ENCODE assay signal across 31 cellular contexts in genomic region chr13:36360863-36361262, GRCh38.
"Had no signal": no experiment of that assay in that cellular context is flagged by ENCODE, and none has a peak within 500 bp of the region (broad histone marks: within the 10 kb centered on the region; RNA-seq: fewer than 3 reads in every experiment).

No MANE protein-coding gene starts in this region.

- H3K9me3 ChIP-seq: esophagus muscularis mucosa had no signal

- FAIRE-seq: astrocyte, bronchial epithelial cell, colon, frontal cortex had no signal

- DNase-seq: activated CD4-positive, alpha-beta memory T cell treated with anti-CD3 and anti-CD28 coated beads, Interleukin-2, amount 10 ng/mL, durations not matched to agents 7 days and 5 days; activated CD4-positive, alpha-beta T cell treated with anti-CD3 and anti-CD28 coated beads for 36 hours; activated CD4-positive, alpha-beta T cell treated with anti-CD3 and anti-CD28 coated beads, Interleukin-2, amount 10 ng/mL, durations not matched to agents 7 days and 5 days; activated CD4-positive, alpha-beta T cell treated with anti-CD3 and anti-CD28 coated beads, Interleukin-2, amount 50 U/mL, for 4 hours; activated CD4-positive, CD25-positive, alpha-beta regulatory T cell; activated CD4-positive, CD25-positive, alpha-beta regulatory T cell treated with anti-CD3 and anti-CD28 coated beads, Interleukin-2, amount 50 U/mL, for 72 hours; activated CD8-positive, alpha-beta memory T cell treated with anti-CD3 and anti-CD28 coated beads, Interleukin-2, amount 50 U/mL, for 48 hours; activated gamma-delta T cell; activated naive CD4-positive, alpha-beta T cell; activated naive CD4-positive, alpha-beta T cell treated with anti-CD3 and anti-CD28 coated beads, Interleukin-2, amount 10 ng/mL, durations not matched to agents 7 days and 5 days; activated naive CD8-positive, alpha-beta T cell treated with anti-CD3 and anti-CD28 coated beads, Interleukin-2, amount 10 ng/mL, durations not matched to agents 7 days and 5 days; activated T-cell treated with anti-CD3 and anti-CD28 coated beads for 4 hours; activated T-cell treated with anti-CD3 and anti-CD28 coated beads, Interleukin-2, amount 50 U/mL, for 24 hours; activated T-cell treated with anti-CD3 and anti-CD28 coated beads, Interleukin-2, amount 50 U/mL, for 72 hours; amniotic stem cell; anterior cingulate cortex; brain microvascular endothelial cell; cortex of kidney; dermis blood vessel endothelial cell; effector CD4-positive, alpha-beta T cell; effector memory CD8-positive, alpha-beta T cell; erythroblast; foreskin fibroblast; head of caudate nucleus; T-helper 2 cell had no signal

- H3K27me3 ChIP-seq: brain microvascular endothelial cell, esophagus muscularis mucosa had no signal

- H3K27ac ChIP-seq: brain microvascular endothelial cell, esophagus muscularis mucosa had no signal

- H3K36me3 ChIP-seq: brain microvascular endothelial cell, esophagus muscularis mucosa had no signal

- ATAC-seq: activated CD4-positive, alpha-beta T cell treated with anti-CD3 and anti-CD28 coated beads for 36 hours; activated naive CD4-positive, alpha-beta T cell treated with anti-CD3 and anti-CD28 coated beads, Interleukin-2, amount 50 U/mL, for 72 hours; activated T-cell treated with anti-CD3 and anti-CD28 coated beads, Interleukin-2, amount 50 U/mL, for 72 hours; effector memory CD8-positive, alpha-beta T cell had no signal

- H3K4me3 ChIP-seq: esophagus muscularis mucosa had no signal
